13 cellular contexts compared by ENCODE assay signal in the genomic region with DNA sequence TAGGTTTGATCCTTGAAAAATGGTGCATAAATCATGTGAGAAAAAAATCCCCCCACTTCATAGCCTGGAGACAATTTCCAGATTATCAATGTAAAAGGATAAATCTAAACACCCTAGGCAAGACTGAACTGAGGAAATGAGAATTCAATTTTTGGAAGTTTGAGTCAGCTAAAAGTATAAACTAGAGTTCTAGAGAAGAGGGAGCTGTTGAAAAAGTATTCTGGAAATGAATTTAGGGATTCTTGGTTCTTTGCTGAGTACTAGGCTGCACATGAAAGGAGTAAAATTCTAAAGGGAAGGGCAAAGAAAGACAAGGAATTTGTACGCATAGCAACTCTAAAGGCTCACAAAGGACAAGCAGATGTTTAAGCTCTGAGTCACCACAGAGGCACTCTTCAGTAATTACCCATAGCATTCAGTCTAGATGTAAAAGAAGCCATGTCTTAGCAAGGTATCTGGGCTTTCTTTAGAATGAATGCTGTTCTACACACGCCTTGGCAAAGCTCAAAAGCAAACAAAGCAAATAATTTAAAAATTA.
DNase-seq lines count a peak whose midpoint lies in the region; ATAC-seq and TF ChIP-seq lines count a peak whose summit lies in the region.
"Had no signal": no experiment of that assay in that cellular context is flagged by ENCODE, and none has a peak within 500 bp of the region (broad histone marks: within the 10 kb centered on the region; RNA-seq: fewer than 3 reads in every experiment).

No MANE protein-coding gene starts in this region.

- H3K9me3 ChIP-seq in SK-N-SH (no peaks in the 10 kb centered on the region), OCI-LY7 (ENCODE audit: low read length) (no peaks in the 10 kb centered on the region), gastroesophageal sphincter (no peaks in the 10 kb centered on the region)
- H3K9me3 ChIP-seq: ascending aorta had no signal

- no peaks in the 10 kb centered on the region for H3K79me2 ChIP-seq in SK-N-SH (ENCODE audit: insufficient read depth)
- no peaks in the 10 kb centered on the region for H3K79me2 ChIP-seq in OCI-LY7 (ENCODE audit: insufficient read depth, low read depth, low read length)

- 39% methylated on average over 2 of the region's 2 CpGs for WGBS in SK-N-SH (ENCODE audit: low lambda C conversion rate)
- 63 to 69% methylated on average over 2 of the region's 2 CpGs for WGBS in gastroesophageal sphincter (ENCODE audit: low coverage in 1 of 2), 2 donors

- BruUV-seq in OCI-LY7 (replicated peaks; lab: Mats Ljungman, UMichigan): no TSS peak

- ATAC-seq in gastroesophageal sphincter: no peak
- ATAC-seq: activated CD8-positive, alpha-beta memory T cell treated with anti-CD3 and anti-CD28 coated beads, Interleukin-2, amount 10 ng/mL, durations not matched to agents 7 days and 5 days; right cardiac atrium had no signal

- H3K9ac ChIP-seq in SK-N-SH: no peak overlapping the region

- no peak for TF ChIP-seq POLR2A in gastroesophageal sphincter (IDR thresholded peaks at IDR 0.05)

- H3K27ac ChIP-seq in SK-N-SH (ENCODE audit: low read depth in 2 of 2, low read length in 1 of 2) (peak overlapping the region in 1 of 2 experiments; percentile 34; a peak in 1 of 4 replicates), OCI-LY7 (ENCODE audit: low read depth, low read length, poor library complexity, severe bottlenecking) (no peak overlapping the region), gastroesophageal sphincter (no peak overlapping the region)
- H3K27ac ChIP-seq: 22Rv1, ascending aorta, upper lobe of left lung had no signal

- CTCF ChIA-PET in SK-N-SH (lab: Yijun Ruan, JAX): no interaction called here
- CTCF ChIA-PET in OCI-LY7 (lab: Charles Lee; ENCODE audit: unreplicated experiment): no interaction called here

- H3K9me2 ChIP-seq in SK-N-SH (no peaks in the 10 kb centered on the region), OCI-LY7 (ENCODE audit: insufficient read depth, low read length) (no peaks in the 10 kb centered on the region)

- H3K4me2 ChIP-seq in SK-N-SH (no peak overlapping the region), OCI-LY7 (ENCODE audit: low read length) (no peak overlapping the region)

- TF ChIP-seq CTCF in SK-N-SH (IDR thresholded peaks at IDR 0.05) (no peak), fibroblast of villous mesenchyme (IDR thresholded peaks at IDR 0.05; ENCODE audit: insufficient read depth, low read depth, low read length) (no peak), OCI-LY7 (conservative IDR thresholded peaks at IDR 0.05; ENCODE audit: low read length) (no peak), gastroesophageal sphincter (IDR thresholded peaks at IDR 0.05) (no peak), GM20000 (IDR thresholded peaks at IDR 0.05; ENCODE audit: extremely low read depth, missing control alignments) (no peak)

- no peak overlapping the region for H2AFZ ChIP-seq in SK-N-SH (ENCODE audit: low read depth)
- no peak overlapping the region for H2AFZ ChIP-seq in OCI-LY7 (ENCODE audit: low read length)

- no peaks in the 10 kb centered on the region for H3F3A ChIP-seq in SK-N-SH (replicated peaks; ENCODE audit: insufficient read depth)

- POLR2A ChIA-PET in SK-N-SH (lab: Yijun Ruan, JAX) (no interaction called here), OCI-LY7 (lab: Charles Lee) (no interaction called here)

- H3K36me3 ChIP-seq in SK-N-SH (replicated peaks in 1 of 2; ENCODE audit: control insufficient read depth in 1 of 2, insufficient read depth in 2 of 2, low read length in 1 of 2) (no peaks in the 10 kb centered on the region), OCI-LY7 (ENCODE audit: insufficient read depth, low read length) (no peaks in the 10 kb centered on the region), gastroesophageal sphincter (no peaks in the 10 kb centered on the region)
- H3K36me3 ChIP-seq: ascending aorta, upper lobe of left lung had no signal

- intact Hi-C loops in OCI-LY7 (cut with micrococcal nuclease; ENCODE audit: unreplicated experiment): no loop called here

- TF ChIP-seq EP300 in SK-N-SH (IDR thresholded peaks at IDR 0.05; ENCODE audit: borderline replicate concordance in 1 of 2, low read depth in 1 of 2, low read length in 1 of 2) (no peak), gastroesophageal sphincter (IDR thresholded peaks at IDR 0.05) (no peak)

- no peak for TF ChIP-seq RAD21 in SK-N-SH (IDR thresholded peaks at IDR 0.05; ENCODE audit: low read length)

- H3K4me3 ChIP-seq in SK-N-SH (ENCODE audit: low read depth in 2 of 2, low read length in 1 of 2) (no peak overlapping the region), fibroblast of villous mesenchyme (ENCODE audit: low read depth, low read length) (no peak overlapping the region), OCI-LY7 (ENCODE audit: low read depth, low read length, poor library complexity, severe bottlenecking) (no peak overlapping the region), gastroesophageal sphincter (no peak overlapping the region)
- H3K4me3 ChIP-seq: ascending aorta, upper lobe of left lung had no signal

- H4K20me1 ChIP-seq in SK-N-SH (ENCODE audit: insufficient read depth): no peaks in the 10 kb centered on the region
- no peaks in the 10 kb centered on the region for H4K20me1 ChIP-seq in OCI-LY7 (ENCODE audit: insufficient read depth, low read length)

- DNase-seq in DMS53 (lab: John Stamatoyannopoulos, UW) (peak; percentile 1), DMS53 treated with DMSO at 0.1 percent for 48 hours (lab: John Stamatoyannopoulos, UW; ENCODE audit: unreplicated experiment) (no peak), SK-N-SH (no peak), fibroblast of villous mesenchyme (ENCODE audit: low read depth) (peak; percentile 17), renal cortical epithelial cell (ENCODE audit: low read depth) (peak; percentile 70), OCI-LY7 (ENCODE audit: low spot score) (no peak), GM20000 (ENCODE audit: low spot score) (no peak)
- DNase-seq: activated CD8-positive, alpha-beta memory T cell treated with anti-CD3 and anti-CD28 coated beads, Interleukin-2, amount 10 ng/mL, durations not matched to agents 7 days and 5 days; right cardiac atrium; upper lobe of left lung had no signal

- H3K27me3 ChIP-seq in SK-N-SH (ENCODE audit: insufficient read depth): no peaks in the 10 kb centered on the region
- H3K27me3 ChIP-seq in gastroesophageal sphincter: no peaks in the 10 kb centered on the region
- H3K27me3 ChIP-seq: ascending aorta, upper lobe of left lung had no signal

- no peaks in the 10 kb centered on the region for H3K4me1 ChIP-seq in SK-N-SH (ENCODE audit: control insufficient read depth in 1 of 2, insufficient read depth in 2 of 2, low read depth in 1 of 2, low read length in 1 of 2)
- no peaks in the 10 kb centered on the region for H3K4me1 ChIP-seq in OCI-LY7 (ENCODE audit: insufficient read depth, low read length, poor library complexity, severe bottlenecking)
- no peaks in the 10 kb centered on the region for H3K4me1 ChIP-seq in gastroesophageal sphincter
- H3K4me1 ChIP-seq: ascending aorta, upper lobe of left lung had no signal

TF ChIP-seq in SK-N-SH, 30 proteins besides CTCF, POLR2A, EP300 and RAD21:
- TF ChIP-seq IRF3 (IDR thresholded peaks at IDR 0.05; ENCODE audit: low read depth, low read length) (no peak), FOSL2 (IDR thresholded peaks at IDR 0.05; ENCODE audit: borderline replicate concordance, low read depth) (peak; percentile 27; the same call in 1 of the 2 replicates)

Comparison
In these comparisons a context has a peak if more than half of its experiments do, and no peak if none do; other contexts are left out.
1. DNase-seq: peak in DMS53 (single experiment), fibroblast of villous mesenchyme (single experiment) and renal cortical epithelial cell (single experiment); none in DMS53 treated with DMSO at 0.1 percent for 48 hours (single experiment), SK-N-SH (single experiment), OCI-LY7 (single experiment) and GM20000 (single experiment).